In genomic region chr9:99999797-100000196, GRCh38 we compare ENCODE assay signal across 33 cellular contexts.
"Had no signal": no experiment of that assay in that cellular context is flagged by ENCODE, and none has a peak within 500 bp of the region (broad histone marks: within the 10 kb centered on the region; RNA-seq: fewer than 3 reads in every experiment).

No MANE protein-coding gene starts in this region.

- H3K27me3 ChIP-seq: adrenal gland, body of pancreas, brain microvascular endothelial cell, breast epithelium had no signal

- DNase-seq: activated B cell treated with CpG ODN at 0.5 μM for 24 hours; activated CD4-positive, alpha-beta memory T cell treated with anti-CD3 and anti-CD28 coated beads for 36 hours; activated CD4-positive, alpha-beta T cell treated with anti-CD3 and anti-CD28 coated beads for 4 hours; activated CD4-positive, alpha-beta T cell treated with anti-CD3 and anti-CD28 coated beads, Interleukin-2, amount 10 ng/mL, durations not matched to agents 24 days and 14 days; activated CD4-positive, alpha-beta T cell treated with anti-CD3 and anti-CD28 coated beads, Interleukin-2, amount 50 U/mL, for 1 hour; activated CD4-positive, alpha-beta T cell treated with anti-CD3 and anti-CD28 coated beads, Interleukin-2, amount 50 U/mL, for 4 hours; activated CD4-positive, CD25-positive, alpha-beta regulatory T cell treated with anti-CD3 and anti-CD28 coated beads, Interleukin-2, amount 50 U/mL, for 72 hours; activated CD8-positive, alpha-beta memory T cell treated with anti-CD3 and anti-CD28 coated beads, Interleukin-2, amount 50 U/mL, for 4 hours; activated CD8-positive, alpha-beta T cell treated with anti-CD3 and anti-CD28 coated beads for 36 hours; activated effector memory CD4-positive, alpha-beta T cell treated with anti-CD3 and anti-CD28 coated beads, Interleukin-2, amount 50 U/mL, for 16 hours; activated gamma-delta T cell treated with Interleukin-2 at 50 U/mL for 16 hours; activated naive CD4-positive, alpha-beta T cell; activated naive CD4-positive, alpha-beta T cell treated with anti-CD3 and anti-CD28 coated beads for 36 hours; activated naive CD4-positive, alpha-beta T cell treated with anti-CD3 and anti-CD28 coated beads, Interleukin-2, amount 50 U/mL, for 16 hours; activated naive CD8-positive, alpha-beta T cell treated with anti-CD3 and anti-CD28 coated beads for 36 hours; activated T-cell treated with anti-CD3 and anti-CD28 coated beads for 4 hours; activated T-cell treated with anti-CD3 and anti-CD28 coated beads, Interleukin-2, amount 50 U/mL, for 1 hour; activated T-cell treated with anti-CD3 and anti-CD28 coated beads, Interleukin-2, amount 50 U/mL, for 4 hours; activated T-cell treated with anti-CD3 and anti-CD28 coated beads, Interleukin-2, amount 50 U/mL, for 72 hours; adrenal gland; amniotic stem cell; aorta; body of pancreas; brain microvascular endothelial cell; central memory CD4-positive, alpha-beta T cell; T-cell; T-helper 17 cell had no signal

- H3K4me1 ChIP-seq: adrenal gland, body of pancreas, breast epithelium had no signal

- FAIRE-seq: astrocyte, TTC549 had no signal

- ATAC-seq: activated CD8-positive, alpha-beta T cell treated with anti-CD3 and anti-CD28 coated beads for 36 hours; activated naive CD4-positive, alpha-beta T cell treated with anti-CD3 and anti-CD28 coated beads, Interleukin-2, amount 50 U/mL, for 72 hours; activated T-cell treated with anti-CD3 and anti-CD28 coated beads, Interleukin-2, amount 50 U/mL, for 4 hours; activated T-cell treated with anti-CD3 and anti-CD28 coated beads, Interleukin-2, amount 50 U/mL, for 72 hours; activated T-helper 17 cell treated with anti-CD3 and anti-CD28 coated beads, Interleukin-2, amount 50 U/mL, for 72 hours; body of pancreas; T-cell; T-helper 17 cell had no signal

- H3K27ac ChIP-seq: adrenal gland, body of pancreas, brain microvascular endothelial cell, breast epithelium, VCaP had no signal

- H3K4me3 ChIP-seq: adrenal gland, body of pancreas, breast epithelium had no signal

- H3K9me3 ChIP-seq: adrenal gland, body of pancreas had no signal
